In the genomic region with DNA sequence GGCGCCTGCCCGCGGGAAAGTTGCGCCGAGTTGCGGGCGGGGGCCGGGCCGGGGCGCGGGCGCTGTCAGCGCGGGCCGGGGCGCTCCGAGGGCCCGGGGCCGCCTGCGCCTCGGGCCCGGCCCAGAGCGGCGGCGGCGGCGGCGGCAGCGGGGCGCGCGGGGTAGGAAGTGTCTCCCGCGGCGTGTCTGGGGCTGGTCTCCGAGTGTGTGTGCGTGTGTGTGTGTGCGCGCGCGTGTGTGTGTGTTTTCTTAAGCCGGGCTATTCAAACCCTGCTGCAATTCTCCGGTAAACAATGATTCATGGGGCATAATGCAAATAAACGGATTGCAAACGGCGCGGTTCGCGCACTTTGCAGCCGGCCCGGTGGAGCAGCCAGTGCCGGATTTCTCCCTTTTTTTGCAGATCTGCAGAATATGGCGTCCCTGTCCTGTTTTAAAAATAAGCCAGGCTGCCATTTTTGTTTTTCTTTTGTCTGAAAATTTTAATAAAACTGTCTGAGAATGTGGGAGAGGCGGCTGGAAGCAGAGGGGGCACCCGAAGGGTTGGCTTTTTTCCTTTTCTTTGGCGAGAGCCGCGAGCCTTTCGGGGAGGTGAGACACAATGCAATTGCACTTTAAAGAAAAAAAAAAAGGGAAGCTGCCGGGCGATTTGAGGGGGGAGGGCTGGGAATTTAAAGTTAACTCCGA, we compare ENCODE assay signal across 1 cellular context.
TF ChIP-seq lines count a peak whose summit lies in the region.

No MANE protein-coding gene starts in this region.

TF ChIP-seq in H1, 55 proteins besides CTCF, POLR2A, EP300 and RAD21:
- no peak for TF ChIP-seq RBBP5 (IDR thresholded peaks at IDR 0.05; ENCODE audit: borderline replicate concordance, low read depth, low read length)
- TF ChIP-seq GABPA (IDR thresholded peaks at IDR 0.05; ENCODE audit: borderline replicate concordance, insufficient read depth, low read length): no peak
- TF ChIP-seq PHF8 (conservative IDR thresholded peaks at IDR 0.05; ENCODE audit: low read depth, low read length): peak; percentile 42; the same call in 1 of the 2 replicates
- TF ChIP-seq POU5F1 (IDR thresholded peaks at IDR 0.05; ENCODE audit: low read depth, low read length): no peak
- TF ChIP-seq YY1 (IDR thresholded peaks at IDR 0.05; ENCODE audit: low read depth, low read length): peak; percentile 88
- TF ChIP-seq FOSL1 (IDR thresholded peaks at IDR 0.05; ENCODE audit: insufficient read depth, low read depth, low read length): no peak
- TF ChIP-seq, protein P1, sequence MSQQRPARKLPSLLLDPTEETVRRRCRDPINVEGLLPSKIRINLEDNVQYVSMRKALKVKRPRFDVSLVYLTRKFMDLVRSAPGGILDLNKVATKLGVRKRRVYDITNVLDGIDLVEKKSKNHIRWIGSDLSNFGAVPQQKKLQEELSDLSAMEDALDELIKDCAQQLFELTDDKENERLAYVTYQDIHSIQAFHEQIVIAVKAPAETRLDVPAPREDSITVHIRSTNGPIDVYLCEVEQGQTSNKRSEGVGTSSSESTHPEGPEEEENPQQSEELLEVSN (IDR thresholded peaks at IDR 0.05): no peak
- TF ChIP-seq, protein P2, sequence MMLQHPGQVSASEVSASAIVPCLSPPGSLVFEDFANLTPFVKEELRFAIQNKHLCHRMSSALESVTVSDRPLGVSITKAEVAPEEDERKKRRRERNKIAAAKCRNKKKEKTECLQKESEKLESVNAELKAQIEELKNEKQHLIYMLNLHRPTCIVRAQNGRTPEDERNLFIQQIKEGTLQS (IDR thresholded peaks at IDR 0.05; ENCODE audit: insufficient read depth, low read depth, low read length): no peak
- TF ChIP-seq, protein P3, sequence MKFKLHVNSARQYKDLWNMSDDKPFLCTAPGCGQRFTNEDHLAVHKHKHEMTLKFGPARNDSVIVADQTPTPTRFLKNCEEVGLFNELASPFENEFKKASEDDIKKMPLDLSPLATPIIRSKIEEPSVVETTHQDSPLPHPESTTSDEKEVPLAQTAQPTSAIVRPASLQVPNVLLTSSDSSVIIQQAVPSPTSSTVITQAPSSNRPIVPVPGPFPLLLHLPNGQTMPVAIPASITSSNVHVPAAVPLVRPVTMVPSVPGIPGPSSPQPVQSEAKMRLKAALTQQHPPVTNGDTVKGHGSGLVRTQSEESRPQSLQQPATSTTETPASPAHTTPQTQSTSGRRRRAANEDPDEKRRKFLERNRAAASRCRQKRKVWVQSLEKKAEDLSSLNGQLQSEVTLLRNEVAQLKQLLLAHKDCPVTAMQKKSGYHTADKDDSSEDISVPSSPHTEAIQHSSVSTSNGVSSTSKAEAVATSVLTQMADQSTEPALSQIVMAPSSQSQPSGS (IDR thresholded peaks at IDR 0.05; ENCODE audit: low read length): no peak
- TF ChIP-seq JUND (IDR thresholded peaks at IDR 0.05; ENCODE audit: low read length): no peak
- no peak for TF ChIP-seq RNF2 (IDR thresholded peaks at IDR 0.05; ENCODE audit: borderline replicate concordance, low read depth, low read length, missing control alignments, poor library complexity, severe bottlenecking)
- peak; percentile 52 for TF ChIP-seq KDM4A (IDR thresholded peaks at IDR 0.05; ENCODE audit: low read depth, low read length, severe bottlenecking)
- TF ChIP-seq BCL11A (IDR thresholded peaks at IDR 0.05; ENCODE audit: low read depth in 2 of 2, low read length in 2 of 2): no peak
- TF ChIP-seq NRF1 (IDR thresholded peaks at IDR 0.05; ENCODE audit: low read depth, low read length): no peak
- TF ChIP-seq RXRA (IDR thresholded peaks at IDR 0.05; ENCODE audit: insufficient read depth, low read depth, low read length): no peak
- TF ChIP-seq BACH1 (IDR thresholded peaks at IDR 0.05; ENCODE audit: low read length): peak; percentile 24; the same call in 1 of the 2 replicates
- TF ChIP-seq BRCA1 (IDR thresholded peaks at IDR 0.05; ENCODE audit: low read depth, low read length): no peak
- TF ChIP-seq, protein P4, sequence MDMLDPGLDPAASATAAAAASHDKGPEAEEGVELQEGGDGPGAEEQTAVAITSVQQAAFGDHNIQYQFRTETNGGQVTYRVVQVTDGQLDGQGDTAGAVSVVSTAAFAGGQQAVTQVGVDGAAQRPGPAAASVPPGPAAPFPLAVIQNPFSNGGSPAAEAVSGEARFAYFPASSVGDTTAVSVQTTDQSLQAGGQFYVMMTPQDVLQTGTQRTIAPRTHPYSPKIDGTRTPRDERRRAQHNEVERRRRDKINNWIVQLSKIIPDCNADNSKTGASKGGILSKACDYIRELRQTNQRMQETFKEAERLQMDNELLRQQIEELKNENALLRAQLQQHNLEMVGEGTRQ (IDR thresholded peaks at IDR 0.05; ENCODE audit: low read length): no peak
- TF ChIP-seq SAP30 (IDR thresholded peaks at IDR 0.05; ENCODE audit: insufficient read depth, insufficient replicate concordance, low read length): no peak
- TF ChIP-seq TAF1 (IDR thresholded peaks at IDR 0.05; ENCODE audit: low read depth, low read length): no peak; the same call in 1 of the 2 replicates
- TF ChIP-seq MAFK (IDR thresholded peaks at IDR 0.05; ENCODE audit: low read depth, low read length): no peak
- no peak for TF ChIP-seq SIX5 (IDR thresholded peaks at IDR 0.05; ENCODE audit: low read depth, low read length)
- TF ChIP-seq TBP (IDR thresholded peaks at IDR 0.05; ENCODE audit: low read depth, low read length): no peak
- TF ChIP-seq, protein P5, sequence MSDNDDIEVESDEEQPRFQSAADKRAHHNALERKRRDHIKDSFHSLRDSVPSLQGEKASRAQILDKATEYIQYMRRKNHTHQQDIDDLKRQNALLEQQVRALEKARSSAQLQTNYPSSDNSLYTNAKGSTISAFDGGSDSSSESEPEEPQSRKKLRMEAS (IDR thresholded peaks at IDR 0.05): no peak
- no peak for TF ChIP-seq GTF2F1 (IDR thresholded peaks at IDR 0.05; ENCODE audit: borderline replicate concordance, low read depth, low read length)
- no peak for TF ChIP-seq CREB1 (IDR thresholded peaks at IDR 0.05)
- no peak for TF ChIP-seq SIN3A (conservative IDR thresholded peaks at IDR 0.05 in 1 of 2, IDR thresholded peaks at IDR 0.05 in 1 of 2; ENCODE audit: low read depth in 1 of 2, low read length in 2 of 2)
- TF ChIP-seq RFX5 (IDR thresholded peaks at IDR 0.05; ENCODE audit: borderline replicate concordance, low read depth, low read length): no peak
- no peak for TF ChIP-seq KDM5A (IDR thresholded peaks at IDR 0.05; ENCODE audit: low read length)
- no peak for TF ChIP-seq POLR2AphosphoS5 (IDR thresholded peaks at IDR 0.05; ENCODE audit: low read depth, low read length)
- no peak for TF ChIP-seq ASH2L (IDR thresholded peaks at IDR 0.05; ENCODE audit: low read length)
- no peak for TF ChIP-seq SIRT6 (IDR thresholded peaks at IDR 0.05; ENCODE audit: low read length)
- no peak for TF ChIP-seq CBX5 (IDR thresholded peaks at IDR 0.05; ENCODE audit: low read depth, low read length)
- TF ChIP-seq TAF7 (optimal IDR thresholded peaks at IDR 0.05; ENCODE audit: borderline replicate concordance, low read depth, low read length): peak; percentile 26
- no peak for TF ChIP-seq CTBP2 (IDR thresholded peaks at IDR 0.05; ENCODE audit: borderline replicate concordance, insufficient read depth, insufficient read length, low read length)
- TF ChIP-seq CEBPB (IDR thresholded peaks at IDR 0.05; ENCODE audit: low read depth, low read length): no peak
- TF ChIP-seq CHD2 (IDR thresholded peaks at IDR 0.05; ENCODE audit: low read length): no peak
- no peak for TF ChIP-seq HDAC2 (IDR thresholded peaks at IDR 0.05; ENCODE audit: borderline replicate concordance in 1 of 2, low read depth in 2 of 2, low read length in 2 of 2)
- TF ChIP-seq SUZ12 (IDR thresholded peaks at IDR 0.05; ENCODE audit: low read length): no peak
